Comparison of ENCODE assay signal across 21 cellular contexts in the genomic region with DNA sequence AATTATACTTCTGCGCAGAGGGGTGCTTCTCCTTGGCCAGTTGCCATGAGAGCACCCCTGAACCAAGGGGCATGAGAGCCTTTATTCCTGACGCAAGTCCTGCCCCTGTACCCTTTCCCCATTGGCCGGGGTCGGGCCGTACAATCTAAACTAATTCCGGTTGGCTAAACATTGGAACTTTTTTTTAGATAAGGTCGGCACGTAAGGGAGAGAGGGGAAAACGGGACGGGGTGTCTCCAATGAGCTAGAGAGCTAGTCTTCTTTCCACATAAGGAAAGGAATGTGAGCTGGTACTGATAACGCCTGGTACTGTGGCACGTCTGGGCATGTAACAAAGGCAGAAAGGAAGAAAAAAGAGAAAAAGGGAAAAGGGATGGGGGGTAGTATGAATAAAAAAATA.
"Had no signal": no experiment of that assay in that cellular context is flagged by ENCODE, and none has a peak within 500 bp of the region (broad histone marks: within the 10 kb centered on the region; RNA-seq: fewer than 3 reads in every experiment).

No MANE protein-coding gene starts in this region.

- H3K36me3 ChIP-seq: colonic mucosa, esophagus squamous epithelium, gastrocnemius medialis, left lung, lower lobe of right lung had no signal

- H3K9me3 ChIP-seq: colonic mucosa, esophagus squamous epithelium, gastrocnemius medialis, left lung, lower lobe of right lung had no signal

- H3K27me3 ChIP-seq: colonic mucosa, esophagus squamous epithelium, gastrocnemius medialis, left lung had no signal

- H3K27ac ChIP-seq: colonic mucosa, epithelial cell of prostate, esophagus squamous epithelium, gastrocnemius medialis, left lung, lower lobe of right lung had no signal

- H3K4me1 ChIP-seq: colonic mucosa, esophagus squamous epithelium, gastrocnemius medialis, left lung, lower lobe of right lung had no signal

- H3K4me3 ChIP-seq: colonic mucosa, esophagus squamous epithelium, gastrocnemius medialis, left lung, lower lobe of right lung had no signal

- DNase-seq: colonic mucosa; cortex of kidney; effector CD8-positive, alpha-beta T cell; effector memory CD8-positive, alpha-beta T cell; endodermal cell; erythroblast; esophagus squamous epithelium; foreskin fibroblast; foreskin melanocyte; gastrocnemius medialis; glutamatergic neuron; head of caudate nucleus; hippocampal formation; left cardiac atrium; lower lobe of right lung; mesendoderm; midbrain; naive thymus-derived CD4-positive, alpha-beta T cell had no signal

- ATAC-seq: effector memory CD8-positive, alpha-beta T cell; esophagus mucosa; gastrocnemius medialis; left lung; lower lobe of right lung; naive thymus-derived CD4-positive, alpha-beta T cell had no signal
